ENCODE assay signal across 8 cellular contexts in genomic region chr1:226408285-226409184, GRCh38. TPM values are rescaled to one million over a fixed set of nuclear protein-coding genes. Genes with fewer than 3 reads are reported as not detected.
DNase-seq lines count a peak whose midpoint lies in the region; ATAC-seq, FAIRE-seq and TF ChIP-seq lines count a peak whose summit lies in the region.

No MANE protein-coding gene starts in this region.

- no peak overlapping the region for H2AK5ac ChIP-seq in H1 (ENCODE audit: low read depth, low read length)

- H3K23ac ChIP-seq in H1 (ENCODE audit: insufficient read length) = no peak overlapping the region

- H3K56ac ChIP-seq in H1 (replicated peaks; ENCODE audit: insufficient read length, low read depth, low read length) = no peak overlapping the region

- peaks cover 39% of the 10 kb centered on the region for H3K79me2 ChIP-seq in Loucy (ENCODE audit: insufficient read depth, low read length)
- peaks cover 22 to 34% of the 10 kb centered on the region in 2 experiments for H3K79me2 ChIP-seq in H1 (ENCODE audit: control insufficient read depth in 1 of 2, insufficient read depth in 2 of 2, low read length in 2 of 2)

- no peak overlapping the region for H3K14ac ChIP-seq in H1 (ENCODE audit: insufficient read length)

- TF ChIP-seq POLR2A in H1 (IDR thresholded peaks at IDR 0.05; ENCODE audit: control extremely low read depth in 1 of 2, low read depth in 2 of 2, low read length in 2 of 2) = no peak

- peaks cover 14% of the 10 kb centered on the region for H3K23me2 ChIP-seq in H1 (ENCODE audit: low read depth, low read length)

- H3F3A ChIP-seq in Loucy (ENCODE audit: low read depth) = no peaks in the 10 kb centered on the region

- no peaks in the 10 kb centered on the region for H3K9me3 Mint-ChIP-seq in neural crest cell

- H4K20me1 ChIP-seq in BLaER1 (peaks cover 36% of the 10 kb centered on the region), Loucy (ENCODE audit: insufficient read depth, low read length, poor library complexity, severe bottlenecking) (peaks cover 41% of the 10 kb centered on the region), H1 (replicated peaks in 1 of 2; ENCODE audit: control insufficient read depth in 1 of 2, insufficient read depth in 2 of 2, low read length in 2 of 2) (peaks cover 0 to 5% of the 10 kb centered on the region in 2 experiments)

- H3K4me1 ChIP-seq in BLaER1 (peaks cover 28% of the 10 kb centered on the region), Loucy (ENCODE audit: insufficient read depth, low read length, poor library complexity, severe bottlenecking) (peaks cover 34% of the 10 kb centered on the region), H1 (replicated peaks in 1 of 4; ENCODE audit: control insufficient read depth in 3 of 4, insufficient read depth in 4 of 4, low read length in 3 of 4) (peaks cover 13 to 21% (median 16%) of the 10 kb centered on the region in 4 experiments)

- DNase-seq in H1 (ENCODE audit: low read depth in 1 of 2, low spot score in 2 of 2) (no peak), neural crest cell (ENCODE audit: low read depth, low spot score) (no peak), NCI-H510A (lab: John Stamatoyannopoulos, UW) (no peak)

- peak overlapping the region; percentile 10 for H3K4ac ChIP-seq in H1 (replicated peaks; ENCODE audit: insufficient read length, low read depth, low read length)

- ATAC-seq in GM19035 (IDR thresholded peaks at IDR 0.05; ENCODE audit: unreplicated experiment) = no peak
- ATAC-seq in GM21723 (IDR thresholded peaks at IDR 0.05; ENCODE audit: unreplicated experiment) = no peak
- ATAC-seq in GM21526 (IDR thresholded peaks at IDR 0.05; ENCODE audit: low FRiP score, unreplicated experiment) = no peak

- H4K8ac ChIP-seq in H1 (ENCODE audit: extremely low read depth, insufficient read depth, low read length) = peak overlapping the region; percentile 66; the same call in 1 of the 2 replicates

- WGBS in H1 (ENCODE audit: extremely low coverage in 1 of 2, insufficient coverage in 1 of 2, insufficient read length in 1 of 2, insufficient replicate concordance in 2 of 2, low coverage in 1 of 2, low lambda C conversion rate in 2 of 2, missing lambda C conversion rate in 1 of 2), 2 experiments = 79% methylated on average over 24 of the region's 25 CpGs; no CpG with 5 or more reads in 1 of the 2 experiments

- H3K9me2 ChIP-seq in Loucy (replicated peaks; ENCODE audit: low read depth, low read length) = no peaks in the 10 kb centered on the region

- no peaks in the 10 kb centered on the region for H3K27me3 Mint-ChIP-seq in neural crest cell (ENCODE audit: low read depth)

- H2BK15ac ChIP-seq in H1 (ENCODE audit: low read length) = no peak overlapping the region

- H3K36me3 Mint-ChIP-seq in neural crest cell (ENCODE audit: low read depth) = no peaks in the 10 kb centered on the region

- H3K18ac ChIP-seq in H1 (ENCODE audit: extremely low read depth, low read length) = peak overlapping the region; percentile 73; the same call in 1 of the 2 replicates

- H3K79me1 ChIP-seq in H1 (ENCODE audit: low read depth, low read length) = peaks cover 4% of the 10 kb centered on the region; the same call in 1 of the 2 replicates

- no peak for TF ChIP-seq EP300 in H1 (IDR thresholded peaks at IDR 0.05; ENCODE audit: borderline replicate concordance in 1 of 2, low read depth in 2 of 2, low read length in 2 of 2)

- peaks cover 39% of the 10 kb centered on the region for H3K4me1 Mint-ChIP-seq in neural crest cell

- H3K4me2 ChIP-seq in BLaER1 (peak overlapping the region; percentile 99), Loucy (ENCODE audit: low read depth, low read length, poor library complexity, severe bottlenecking) (peak overlapping the region; percentile 55), H1 (ENCODE audit: insufficient read depth in 1 of 2, low read depth in 2 of 2, low read length in 2 of 2) (peak overlapping the region; percentile 94 to 96; a peak in 3 of 4 replicates)

- H2BK12ac ChIP-seq in H1 (ENCODE audit: low read depth, low read length) = 0 out of 2 replicates have a peak overlapping the region, but pooled peaks have one; percentile 11

- POLR2A ChIA-PET in H1 (lab: Charles Lee; ENCODE audit: partially characterized antibody) = interaction anchor here (0.6 to 1.4 kb wide), 13 partner anchors 12 to 226 kb away, joined by 3 to 4 read pairs (median 3); no protein-coding TSS in a partner anchor

- no peak for FAIRE-seq in H1 (lab: Jason Lieb, UNC)

- H4K5ac ChIP-seq in H1 (ENCODE audit: insufficient read length, low read depth, low read length) = no peak overlapping the region

- H2BK20ac ChIP-seq in H1 (ENCODE audit: low read length) = 0 out of 2 replicates have a peak overlapping the region, but pooled peaks have one; percentile 24

- peak overlapping the region; percentile 46 for H4K91ac ChIP-seq in H1 (replicated peaks; ENCODE audit: insufficient read length, low read length)

- H3K4me3 ChIP-seq in BLaER1 (peak overlapping the region; percentile 74), Loucy (ENCODE audit: low read length, poor library complexity, severe bottlenecking) (peak overlapping the region; percentile 91), H1 (ENCODE audit: extremely low read depth in 1 of 4, insufficient read depth in 2 of 4, low read depth in 3 of 4, low read length in 4 of 4) (peak overlapping the region; percentile 11 to 99 (median 75); a peak in 6 of 8 replicates)

- H2BK120ac ChIP-seq in H1 (replicated peaks; ENCODE audit: low read depth, low read length) = no peak overlapping the region

- H3K4me3 Mint-ChIP-seq in neural crest cell = peak overlapping the region; percentile 97

- peak overlapping the region; percentile 91 for H3K27ac ChIP-seq in BLaER1
- no peak overlapping the region for H3K27ac ChIP-seq in H1 (ENCODE audit: low read depth, low read length)

- H3K9ac ChIP-seq in BLaER1 = peak overlapping the region; percentile 88
- no peak overlapping the region for H3K9ac ChIP-seq in Loucy (ENCODE audit: low read depth, low read length, poor library complexity, severe bottlenecking)
- H3K9ac ChIP-seq in H1 (replicated peaks in 1 of 4; ENCODE audit: extremely low read depth in 1 of 4, low read depth in 3 of 4, low read length in 3 of 4) = no peak overlapping the region

- H3K9me3 ChIP-seq in BLaER1 (no peaks in the 10 kb centered on the region), Loucy (ENCODE audit: insufficient read depth, low read depth, low read length) (no peaks in the 10 kb centered on the region), H1 (ENCODE audit: insufficient read depth in 2 of 2, low read depth in 1 of 2, low read length in 1 of 2) (no peaks in the 10 kb centered on the region)

- no peaks in the 10 kb centered on the region for H3K36me3 ChIP-seq in BLaER1
- no peaks in the 10 kb centered on the region for H3K36me3 ChIP-seq in Loucy (ENCODE audit: insufficient read depth, low read length)
- H3K36me3 ChIP-seq in H1 (ENCODE audit: control insufficient read depth in 2 of 4, insufficient read depth in 4 of 4, low read length in 3 of 4) = no peaks in the 10 kb centered on the region

- TF ChIP-seq RAD21 in H1 (IDR thresholded peaks at IDR 0.05 in 1 of 2, conservative IDR thresholded peaks at IDR 0.05 in 1 of 2; ENCODE audit: low read depth in 2 of 2, low read length in 2 of 2) = no peak

- peak overlapping the region; percentile 71 for H3K27ac Mint-ChIP-seq in neural crest cell (ENCODE audit: unreplicated experiment)

- no peaks in the 10 kb centered on the region for H3K27me3 ChIP-seq in BLaER1
- H3K27me3 ChIP-seq in Loucy (ENCODE audit: insufficient read depth, low read length, poor library complexity, severe bottlenecking) = no peaks in the 10 kb centered on the region
- no peaks in the 10 kb centered on the region for H3K27me3 ChIP-seq in H1 (replicated peaks in 1 of 4; ENCODE audit: control insufficient read depth in 3 of 4, extremely low read depth in 1 of 4, insufficient read depth in 3 of 4, low read length in 3 of 4)

- CTCF ChIA-PET in H1 (lab: Charles Lee; ENCODE audit: partially characterized antibody) = interaction anchor here (0.6 to 2.4 kb wide), 24 partner anchors 8 to 345 kb away, joined by 3 to 10 read pairs (median 4); no protein-coding TSS in a partner anchor

- peak overlapping the region; percentile 8; the same call in 1 of the 2 replicates for H2BK5ac ChIP-seq in H1 (ENCODE audit: low read depth, low read length)

- H2AFZ ChIP-seq in Loucy (ENCODE audit: low read length) = peak overlapping the region; percentile 71
- no peak overlapping the region for H2AFZ ChIP-seq in H1 (ENCODE audit: low read length)

- TF ChIP-seq CTCF in Loucy (conservative IDR thresholded peaks at IDR 0.05; ENCODE audit: low read length) (no peak), H1 (IDR thresholded peaks at IDR 0.05; ENCODE audit: control extremely low read depth in 1 of 3, insufficient read depth in 1 of 3, low read depth in 1 of 3, low read length in 3 of 3) (no peak), neural crest cell (conservative IDR thresholded peaks at IDR 0.05) (no peak)

TF ChIP-seq in H1, 55 proteins besides CTCF, POLR2A, EP300 and RAD21:
- TF ChIP-seq MAX (IDR thresholded peaks at IDR 0.05) = no peak; the same call in 1 of the 2 replicates
- TF ChIP-seq YY1 (IDR thresholded peaks at IDR 0.05; ENCODE audit: low read depth, low read length) = peak; percentile 52; the same call in 1 of the 2 replicates
- no peak for TF ChIP-seq NRF1 (IDR thresholded peaks at IDR 0.05; ENCODE audit: low read depth, low read length)
- no peak for TF ChIP-seq GTF2F1 (IDR thresholded peaks at IDR 0.05; ENCODE audit: borderline replicate concordance, low read depth, low read length)
- no peak for TF ChIP-seq CTBP2 (IDR thresholded peaks at IDR 0.05; ENCODE audit: borderline replicate concordance, insufficient read depth, insufficient read length, low read length)
- TF ChIP-seq CEBPB (IDR thresholded peaks at IDR 0.05; ENCODE audit: low read depth, low read length) = peak; percentile 48; the same call in 1 of the 2 replicates
- peak; percentile 4 for TF ChIP-seq ASH2L (IDR thresholded peaks at IDR 0.05; ENCODE audit: low read length)
- no peak for TF ChIP-seq SP2 (IDR thresholded peaks at IDR 0.05; ENCODE audit: low read length)
- TF ChIP-seq TBP (IDR thresholded peaks at IDR 0.05; ENCODE audit: low read depth, low read length) = no peak

RNA-seq across cellular contexts. Expression of gene PARP1, which starts 0.6 kb away (rescaled TPM):
- total RNA-seq in H1 (2021; fragmentation: NEBNext Ultra II Directional; extraction: Animal tissue kit (Norgen Biotek cat#: 25700)) = 408 and 416 TPM in 2 replicates
- 441 and 711 TPM in 2 replicates for polyA plus RNA-seq in H1 (2011; rRNA removed)
- 578 TPM for polyA plus RNA-seq in H1 (2011; cell fraction: cytosol; rRNA removed)
- polyA plus RNA-seq in H1 (2011; cell fraction: nucleus; rRNA removed) = 551 TPM
- polyA plus RNA-seq in H1 (2012, experiment 1 of 2) = 318 to 335 TPM (median 328 TPM) in 4 replicates
- 58.8 TPM for polyA plus RNA-seq in H1 (2012, experiment 2 of 2)
- polyA plus RNA-seq in H1 (2013, experiment 1 of 2) = 354 TPM
- polyA plus RNA-seq in H1 (2013, experiment 2 of 2) = 356 TPM
- polyA minus RNA-seq in H1 (2011; rRNA and poly(A)+ RNA removed) = 516 and 569 TPM in 2 replicates
- polyA minus RNA-seq in H1 (2011; cell fraction: cytosol; rRNA and poly(A)+ RNA removed) = 222 TPM
- polyA minus RNA-seq in H1 (2011; cell fraction: nucleus; rRNA and poly(A)+ RNA removed) = 286 TPM
- 313 and 329 TPM in 2 replicates for total RNA-seq in neural crest cell
